7 cellular contexts compared by ENCODE assay signal in the genomic region with DNA sequence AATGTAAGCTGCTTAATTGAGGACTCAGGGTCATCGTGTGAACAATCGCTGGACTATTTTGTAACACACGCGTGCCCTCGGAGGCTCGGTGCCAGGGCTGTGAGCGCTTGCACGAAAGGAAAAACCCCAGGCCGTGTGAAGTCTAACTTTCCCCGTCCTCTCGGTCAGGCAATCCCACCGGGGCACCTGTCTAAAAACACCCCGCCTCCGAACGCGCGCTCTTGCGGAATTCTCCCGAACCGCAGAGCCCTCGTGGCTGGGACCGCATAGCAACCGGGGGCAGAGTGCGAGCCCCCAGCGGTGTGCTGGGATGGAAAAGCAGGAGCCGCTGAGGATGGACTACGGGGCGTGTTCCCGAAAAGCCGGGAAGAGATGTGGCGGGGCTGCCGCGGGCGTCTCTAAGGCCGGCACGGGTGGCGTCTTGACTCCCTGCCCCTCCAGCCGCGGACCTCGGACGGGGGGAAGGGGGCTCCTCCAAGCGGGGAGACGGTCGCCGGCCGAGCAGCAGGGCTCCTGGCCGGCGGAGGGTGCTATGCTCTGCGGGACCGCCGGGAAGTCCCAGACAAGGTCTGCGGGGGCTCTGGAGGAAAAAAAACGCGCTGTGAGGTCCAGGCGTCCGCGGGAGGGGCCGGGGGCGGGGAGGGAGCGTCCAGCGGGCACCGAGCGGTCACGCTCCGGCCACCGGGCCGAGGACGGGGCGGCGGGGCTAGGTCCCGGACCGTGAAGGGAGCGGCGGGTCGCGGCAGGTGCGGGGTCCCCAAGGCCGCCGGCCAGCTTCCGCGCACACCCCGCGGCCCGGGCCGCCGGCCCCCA. TPM values are rescaled to one million over a fixed set of nuclear protein-coding genes. Genes with fewer than 3 reads are reported as not detected.
DNase-seq lines count a peak whose midpoint lies in the region; TF ChIP-seq lines count a peak whose summit lies in the region.

No MANE protein-coding gene starts in this region.

- H3K27ac ChIP-seq in H9 (ENCODE audit: insufficient read length, low read depth, low read length) = no peak overlapping the region
- peak overlapping the region; percentile 94 for H3K27ac ChIP-seq in MM.1S (ENCODE audit: low read length)
- H3K27ac ChIP-seq in duodenal mucosa (ENCODE audit: low read depth, low read length) = peak overlapping the region; percentile 99

- H3K4me3 Mint-ChIP-seq in H9 = peak overlapping the region; percentile 82 to 86

- H4K5ac ChIP-seq in H9 (ENCODE audit: insufficient read length, low read depth, low read length) = no peak overlapping the region

- H3K9me3 Mint-ChIP-seq in H9 = no peaks in the 10 kb centered on the region; a peak in 1 of 5 replicates

- H4K20me1 ChIP-seq in H9 (ENCODE audit: control insufficient read depth, insufficient read depth, insufficient read length) (no peaks in the 10 kb centered on the region), MM.1S (ENCODE audit: insufficient read depth, low read length) (no peaks in the 10 kb centered on the region)

- H3K18ac ChIP-seq in H9 (ENCODE audit: insufficient read length, low read depth, low read length) = no peak overlapping the region

- no CpG with 5 or more reads among the region's 86 CpGs for WGBS in H9 (ENCODE audit: extremely low coverage, insufficient read length, low lambda C conversion rate)

- H3F3A ChIP-seq in MM.1S (ENCODE audit: insufficient read depth, low read length) = peaks cover 13% of the 10 kb centered on the region

- no peak overlapping the region for H3K4ac ChIP-seq in H9 (ENCODE audit: low read depth, low read length)

- H3K27ac Mint-ChIP-seq in H9 = no peak overlapping the region; a peak in 1 of 7 replicates

- no peaks in the 10 kb centered on the region for H3K4me1 ChIP-seq in H9 (ENCODE audit: insufficient read depth, low read length)
- H3K4me1 ChIP-seq in MM.1S (ENCODE audit: low read length) = peaks cover 4% of the 10 kb centered on the region; the same call in 1 of the 2 replicates
- peaks cover 6 to 9% of the 10 kb centered on the region in 2 donors for H3K4me1 ChIP-seq in duodenal mucosa (ENCODE audit: control insufficient read depth in 1 of 2, insufficient read depth in 2 of 2, low read length in 2 of 2)

- no peak overlapping the region for H2BK20ac ChIP-seq in H9 (ENCODE audit: low read depth, low read length, poor library complexity, severe bottlenecking)

- no peak overlapping the region for H2AK5ac ChIP-seq in H9 (ENCODE audit: insufficient read length, low read length)

- no peak overlapping the region for H2BK15ac ChIP-seq in H9 (ENCODE audit: low read depth, low read length)

- H3K36me3 ChIP-seq in MM.1S (replicated peaks; ENCODE audit: insufficient read depth, low read length) (peaks cover 7% of the 10 kb centered on the region; the same call in 1 of the 2 replicates), duodenal mucosa (ENCODE audit: control insufficient read depth in 1 of 2, insufficient read depth in 2 of 2, low read length in 2 of 2) (no peaks in the 10 kb centered on the region)

- H3T11ph ChIP-seq in H9 (ENCODE audit: low read length) = no peak overlapping the region

- H2AFZ ChIP-seq in H9 (ENCODE audit: low read length) (no peak overlapping the region), MM.1S (ENCODE audit: low read length) (peak overlapping the region; percentile 20)

- no peak overlapping the region for H3K56ac ChIP-seq in H9 (ENCODE audit: insufficient read length, low read depth, low read length)

- H3K79me2 ChIP-seq in H9 (ENCODE audit: insufficient read depth, low read length) = no peaks in the 10 kb centered on the region
- H3K79me2 ChIP-seq in MM.1S (ENCODE audit: low read length) = peaks cover 53% of the 10 kb centered on the region

- H3K4me2 ChIP-seq in H9 (ENCODE audit: insufficient read depth, insufficient read length, low read length) (peak overlapping the region; percentile 78), MM.1S (ENCODE audit: low read depth, low read length) (peak overlapping the region; percentile 89)

- no peak overlapping the region for H4K8ac ChIP-seq in H9 (replicated peaks; ENCODE audit: insufficient read length, low read depth, low read length)

- no peak overlapping the region for H3K9ac ChIP-seq in H9 (ENCODE audit: extremely low read depth, insufficient read length, low read length)
- H3K9ac ChIP-seq in MM.1S (ENCODE audit: low read length) = peak overlapping the region; percentile 94
- peak overlapping the region; percentile 70 to 81 for H3K9ac ChIP-seq in duodenal mucosa (ENCODE audit: low read depth in 1 of 2, low read length in 2 of 2)

- no peak overlapping the region for H2BK12ac ChIP-seq in H9 (ENCODE audit: insufficient read length, low read depth, low read length)

- H3K27me3 Mint-ChIP-seq in H9 (ENCODE audit: low read depth) = peaks cover 34% of the 10 kb centered on the region

- no peaks in the 10 kb centered on the region; the same call in 1 of the 2 replicates for H3K27me3 ChIP-seq in H9 (ENCODE audit: insufficient read depth, low read length)
- H3K27me3 ChIP-seq in MM.1S (replicated peaks; ENCODE audit: insufficient read depth, low read length) = no peaks in the 10 kb centered on the region
- no peaks in the 10 kb centered on the region for H3K27me3 ChIP-seq in duodenal mucosa (ENCODE audit: control insufficient read depth in 1 of 2, insufficient read depth in 2 of 2, low read length in 2 of 2)

- no peak overlapping the region for H2BK5ac ChIP-seq in H9 (ENCODE audit: insufficient read length, low read length)

- no peak overlapping the region for H2BK120ac ChIP-seq in H9 (ENCODE audit: low read depth, low read length, poor library complexity, severe bottlenecking)

- no peak overlapping the region for H3K23ac ChIP-seq in H9 (ENCODE audit: insufficient read length, low read depth, low read length)

- H3K14ac ChIP-seq in H9 (ENCODE audit: insufficient read depth, low read length) = no peak overlapping the region; the same call in none of the 2 replicates

- peaks cover 3 to 10% (median 8%) of the 10 kb centered on the region in 3 experiments; a peak in 4 of 7 replicates for H3K36me3 Mint-ChIP-seq in H9 (ENCODE audit: insufficient read depth in 1 of 3, low read depth in 3 of 3)

- H3K4me1 Mint-ChIP-seq in H9 = peaks cover 3 to 11% of the 10 kb centered on the region in 2 experiments; a peak in 3 of 4 replicates

- no peaks in the 10 kb centered on the region for H3K79me1 ChIP-seq in H9 (ENCODE audit: insufficient read depth, low read depth, low read length, poor library complexity, severe bottlenecking)

- H3K4me3 ChIP-seq in MM.1S (ENCODE audit: low read length) (peak overlapping the region; percentile 79), duodenal mucosa (ENCODE audit: low read depth in 1 of 2, low read length in 2 of 2) (peak overlapping the region; percentile 77 to 80)

- TF ChIP-seq CTCF in GM12872 (IDR thresholded peaks at IDR 0.05; ENCODE audit: insufficient read depth, low read depth, low read length) = 0 out of 3 replicates have a peak, but pooled peaks have one; percentile 11
- peak; percentile 10; the same call in 1 of the 3 replicates for TF ChIP-seq CTCF in H9 (conservative IDR thresholded peaks at IDR 0.05)
- TF ChIP-seq CTCF in MM.1S (IDR thresholded peaks at IDR 0.05; ENCODE audit: low read length) = peak; percentile 53

- H3K9me2 ChIP-seq in MM.1S (replicated peaks; ENCODE audit: insufficient read depth, low read length) = no peaks in the 10 kb centered on the region

- DNase-seq in H9 (peak; percentile 46), MM.1S (peak; percentile 83), medulla oblongata (ENCODE audit: extremely low spot score) (peak; percentile 61)
- peak; percentile 36 for DNase-seq in activated CD4-positive, alpha-beta T cell treated with anti-CD3 and anti-CD28 coated beads, Interleukin-2, amount 50 U/mL, for 1 hour
- DNase-seq in stimulated activated CD8-positive, alpha-beta memory T cell treated with anti-CD3 and anti-CD28 coated beads, Interleukin-12 subunit alpha, Interleukin-12 subunit beta, amount 100 ng/mL, for 4 hours (ENCODE audit: low read depth) = peak; percentile 37

- peaks cover 6% of the 10 kb centered on the region for H3K23me2 ChIP-seq in H9 (ENCODE audit: insufficient read length, low read depth, low read length, poor library complexity, severe bottlenecking)

- H4K91ac ChIP-seq in H9 (ENCODE audit: insufficient read length, low read depth, low read length) = no peak overlapping the region

- no peaks in the 10 kb centered on the region for H3K9me3 ChIP-seq in H9 (ENCODE audit: control insufficient read depth, low read depth, low read length)
- no peaks in the 10 kb centered on the region for H3K9me3 ChIP-seq in MM.1S (replicated peaks; ENCODE audit: insufficient read depth, low read length)
- H3K9me3 ChIP-seq in duodenal mucosa (ENCODE audit: control insufficient read depth in 1 of 2, low read length in 2 of 2) = no peaks in the 10 kb centered on the region

RNA-seq across cellular contexts. Expression of gene ZBTB21, which starts 0.9 kb away (rescaled TPM):
- total RNA-seq in H9 (2021) = 17.4 and 18.1 TPM in 2 replicates

RNA-seq across cellular contexts. Expression of gene C2CD2, which starts 55.4 kb away (rescaled TPM):
- 11.5 and 14.6 TPM in 2 replicates for total RNA-seq in H9 (2021)
